ENCODE assay signal across 9 cellular contexts in the genomic region with DNA sequence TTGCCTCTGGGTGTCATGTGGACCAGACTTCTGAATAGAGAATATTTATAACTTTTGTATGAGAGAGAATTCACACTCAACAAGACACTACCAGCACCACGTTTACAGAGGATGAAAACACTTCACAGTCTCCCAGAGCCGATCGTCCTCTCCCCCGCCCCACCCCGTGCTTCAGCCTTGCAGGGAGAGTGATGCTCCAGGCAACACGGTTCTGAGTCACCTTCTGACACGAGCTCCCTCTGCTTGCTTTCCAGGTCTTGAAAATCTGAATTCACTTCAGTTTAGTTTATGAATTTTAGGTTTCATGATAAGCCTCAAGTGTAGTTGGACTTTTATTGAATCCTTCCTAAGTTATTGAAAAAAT. TPM values are rescaled to one million over a fixed set of nuclear protein-coding genes. Genes with fewer than 3 reads are reported as not detected.
DNase-seq lines count a peak whose midpoint lies in the region; ATAC-seq and TF ChIP-seq lines count a peak whose summit lies in the region.
"Had no signal": no experiment of that assay in that cellular context is flagged by ENCODE, and none has a peak within 500 bp of the region (broad histone marks: within the 10 kb centered on the region; RNA-seq: fewer than 3 reads in every experiment).

No MANE protein-coding gene starts in this region.

- peaks cover 64 to 86% of the 10 kb centered on the region in 2 donors for H3K36me3 Mint-ChIP-seq in CD14-positive monocyte

- peaks cover 11% of the 10 kb centered on the region for H3K4me1 Mint-ChIP-seq in CD14-positive monocyte

- H3K4me3 Mint-ChIP-seq in CD14-positive monocyte = no peak overlapping the region

- TF ChIP-seq CTCF in CD14-positive monocyte (IDR thresholded peaks at IDR 0.05) (no peak), HEK293 (tag by site-specific recombination; IDR thresholded peaks at IDR 0.05) (no peak)

- H3K36me3 ChIP-seq in HEK293 (ENCODE audit: control insufficient read depth in 2 of 2, insufficient read depth in 1 of 2, low read length in 2 of 2) = peaks cover 0 to 75% of the 10 kb centered on the region in 2 experiments; a peak in 1 of 3 replicates

- CTCF ChIA-PET in HEK293 (lab: Yijun Ruan, JAX) = interaction anchor here (1.0 kb wide), 1 partner anchor 522 kb away, joined by 4 read pairs; no protein-coding TSS in a partner anchor

- DNase-seq in CD14-positive monocyte (ENCODE audit: low spot score) (no peak), kidney tubule cell (ENCODE audit: low spot score) (peak; percentile 30), GOT3 (lab: John Stamatoyannopoulos, UW) (no peak)
- DNase-seq in activated CD4-positive, alpha-beta T cell treated with anti-CD3 and anti-CD28 coated beads, Interleukin-2, amount 50 U/mL, for 48 hours = no peak
- DNase-seq: GDM1 had no signal

- POLR2A ChIA-PET in HEK293 (lab: Yijun Ruan, JAX) = interaction anchor here (0.5 to 1.8 kb wide), 2 partner anchors 15 to 75 kb away, joined by 3 to 8 read pairs; no protein-coding TSS in a partner anchor

- intact Hi-C loops in CD14-positive monocyte (cut with micrococcal nuclease) = no loop called here

- peak overlapping the region in 5 of 7 donors; percentile 5 to 61 (median 40) for H3K27ac Mint-ChIP-seq in CD14-positive monocyte

- ATAC-seq in HG02885 (IDR thresholded peaks at IDR 0.05; ENCODE audit: poor library complexity, unreplicated experiment) (no peak), HG03025 (IDR thresholded peaks at IDR 0.05; ENCODE audit: low FRiP score, unreplicated experiment) (no peak)

- peaks cover 0 to 9% (median 2%) of the 10 kb centered on the region in 7 donors for H3K9me3 Mint-ChIP-seq in CD14-positive monocyte

- H3K27me3 Mint-ChIP-seq in CD14-positive monocyte (ENCODE audit: low read depth in 3 of 3) = peaks cover 0 to 3% (median 0%) of the 10 kb centered on the region in 3 donors

- H3K4me1 ChIP-seq in HEK293 (ENCODE audit: control insufficient read depth, insufficient read depth, low read length) = no peaks in the 10 kb centered on the region

- H3K27ac ChIP-seq in HEK293 (ENCODE audit: extremely low read depth, low read depth, low read length) = no peak overlapping the region
- peak overlapping the region; percentile 61 for H3K27ac ChIP-seq in angular gyrus (ENCODE audit: low read depth, low read length)

- no peaks in the 10 kb centered on the region for H3K9me3 ChIP-seq in HEK293 (ENCODE audit: control insufficient read depth, insufficient read depth, low read depth, low read length)

- no peak overlapping the region for H3K4me3 ChIP-seq in HEK293 (ENCODE audit: low read depth, low read length)

TF ChIP-seq in HEK293, 187 proteins besides CTCF, POLR2A, EP300 and RAD21:
- TF ChIP-seq ZNF398 (tag by site-specific recombination; IDR thresholded peaks at IDR 0.05) (no peak), PRDM1 (tag by site-specific recombination; IDR thresholded peaks at IDR 0.05) (peak; percentile 34; the same call in 1 of the 2 replicates), ZSCAN16 (tag by site-specific recombination; IDR thresholded peaks at IDR 0.05) (no peak), ZNF677 (tag by site-specific recombination; IDR thresholded peaks at IDR 0.05) (no peak), ZBTB7A (tag by site-specific recombination; IDR thresholded peaks at IDR 0.05; ENCODE audit: low read depth) (no peak)
- TF ChIP-seq, protein P1, sequence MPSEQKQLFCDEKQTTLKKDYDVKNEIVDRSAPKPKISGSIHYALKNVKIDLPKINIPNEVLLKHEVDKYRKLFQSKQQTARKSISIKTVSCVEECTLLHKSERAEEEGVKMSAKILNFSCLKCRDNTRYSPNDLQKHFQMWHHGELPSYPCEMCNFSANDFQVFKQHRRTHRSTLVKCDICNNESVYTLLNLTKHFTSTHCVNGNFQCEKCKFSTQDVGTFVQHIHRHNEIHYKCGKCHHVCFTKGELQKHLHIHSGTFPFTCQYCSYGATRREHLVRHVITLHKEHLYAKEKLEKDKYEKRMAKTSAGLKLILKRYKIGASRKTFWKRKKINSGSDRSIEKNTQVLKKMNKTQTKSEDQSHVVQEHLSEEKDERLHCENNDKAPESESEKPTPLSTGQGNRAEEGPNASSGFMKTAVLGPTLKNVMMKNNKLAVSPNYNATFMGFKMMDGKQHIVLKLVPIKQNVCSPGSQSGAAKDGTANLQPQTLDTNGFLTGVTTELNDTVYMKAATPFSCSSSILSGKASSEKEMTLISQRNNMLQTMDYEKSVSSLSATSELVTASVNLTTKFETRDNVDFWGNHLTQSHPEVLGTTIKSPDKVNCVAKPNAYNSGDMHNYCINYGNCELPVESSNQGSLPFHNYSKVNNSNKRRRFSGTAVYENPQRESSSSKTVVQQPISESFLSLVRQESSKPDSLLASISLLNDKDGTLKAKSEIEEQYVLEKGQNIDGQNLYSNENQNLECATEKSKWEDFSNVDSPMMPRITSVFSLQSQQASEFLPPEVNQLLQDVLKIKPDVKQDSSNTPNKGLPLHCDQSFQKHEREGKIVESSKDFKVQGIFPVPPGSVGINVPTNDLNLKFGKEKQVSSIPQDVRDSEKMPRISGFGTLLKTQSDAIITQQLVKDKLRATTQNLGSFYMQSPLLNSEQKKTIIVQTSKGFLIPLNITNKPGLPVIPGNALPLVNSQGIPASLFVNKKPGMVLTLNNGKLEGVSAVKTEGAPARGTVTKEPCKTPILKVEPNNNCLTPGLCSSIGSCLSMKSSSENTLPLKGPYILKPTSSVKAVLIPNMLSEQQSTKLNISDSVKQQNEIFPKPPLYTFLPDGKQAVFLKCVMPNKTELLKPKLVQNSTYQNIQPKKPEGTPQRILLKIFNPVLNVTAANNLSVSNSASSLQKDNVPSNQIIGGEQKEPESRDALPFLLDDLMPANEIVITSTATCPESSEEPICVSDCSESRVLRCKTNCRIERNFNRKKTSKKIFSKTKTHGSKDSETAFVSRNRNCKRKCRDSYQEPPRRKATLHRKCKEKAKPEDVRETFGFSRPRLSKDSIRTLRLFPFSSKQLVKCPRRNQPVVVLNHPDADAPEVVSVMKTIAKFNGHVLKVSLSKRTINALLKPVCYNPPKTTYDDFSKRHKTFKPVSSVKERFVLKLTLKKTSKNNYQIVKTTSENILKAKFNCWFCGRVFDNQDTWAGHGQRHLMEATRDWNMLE (tag by site-specific recombination; conservative IDR thresholded peaks at IDR 0.05; ENCODE audit: low read depth) = no peak
TF ChIP-seq in HEK293: peak in this region for 1.

RNA-seq across cellular contexts. Expression of gene CPLX1, which starts 59.8 kb away (rescaled TPM):
- not detected for polyA plus RNA-seq in CD14-positive monocyte
